1 cellular context compared by ENCODE assay signal in the genomic region with DNA sequence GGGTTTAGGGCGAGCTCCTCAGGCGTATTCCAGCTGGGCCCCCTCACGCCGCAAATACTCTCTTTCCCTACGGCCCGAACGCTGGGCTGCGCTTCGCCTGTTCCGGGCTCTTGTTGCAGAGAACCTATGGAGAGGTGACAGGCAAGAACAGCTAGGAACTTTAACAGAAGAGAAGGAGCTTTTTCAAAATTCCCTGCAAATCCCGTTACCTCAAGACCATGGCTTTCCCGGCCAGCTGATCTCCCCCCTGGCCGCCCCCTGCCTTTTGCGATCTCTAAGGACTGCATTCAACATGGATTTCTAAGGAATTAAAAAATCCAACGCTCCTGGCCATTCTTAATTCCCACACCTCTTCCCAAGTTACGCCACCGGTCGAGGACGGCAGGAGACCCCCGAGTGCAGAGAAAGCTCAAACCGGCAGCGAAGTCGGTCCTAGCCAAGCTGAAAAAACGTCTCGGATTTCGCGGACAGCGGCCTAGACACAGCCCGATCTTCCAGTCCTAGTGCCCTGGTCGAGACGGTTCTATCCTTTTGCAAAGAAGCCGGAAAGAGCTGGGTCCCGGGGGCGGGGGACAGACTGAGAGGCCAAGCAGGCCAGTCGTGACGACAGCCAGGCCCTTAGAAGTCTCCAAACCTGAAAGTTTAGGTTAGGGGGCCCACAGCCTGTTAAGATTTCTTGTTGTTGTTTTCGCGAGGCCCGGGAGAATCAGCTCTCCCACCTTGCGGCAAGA.
TF ChIP-seq lines count a peak whose summit lies in the region.

No MANE protein-coding gene starts in this region.

TF ChIP-seq in endothelial cell of umbilical vein, 7 proteins besides CTCF, POLR2A, EP300 and RAD21:
- TF ChIP-seq EZH2 (IDR thresholded peaks at IDR 0.05; ENCODE audit: borderline replicate concordance, low read depth, low read length, severe bottlenecking) (peak; percentile 84), POLR2AphosphoS5 (IDR thresholded peaks at IDR 0.05; ENCODE audit: insufficient read depth, low read depth, low read length) (no peak), FOS (IDR thresholded peaks at IDR 0.05; ENCODE audit: borderline replicate concordance, insufficient read depth, low read length) (no peak), JUN (IDR thresholded peaks at IDR 0.05; ENCODE audit: borderline replicate concordance, insufficient read depth, insufficient read length, low read depth) (no peak)
- TF ChIP-seq, protein P1, sequence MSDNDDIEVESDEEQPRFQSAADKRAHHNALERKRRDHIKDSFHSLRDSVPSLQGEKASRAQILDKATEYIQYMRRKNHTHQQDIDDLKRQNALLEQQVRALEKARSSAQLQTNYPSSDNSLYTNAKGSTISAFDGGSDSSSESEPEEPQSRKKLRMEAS (IDR thresholded peaks at IDR 0.05; ENCODE audit: insufficient read depth, insufficient read length) = no peak
